8 cellular contexts compared by ENCODE assay signal in the genomic region with DNA sequence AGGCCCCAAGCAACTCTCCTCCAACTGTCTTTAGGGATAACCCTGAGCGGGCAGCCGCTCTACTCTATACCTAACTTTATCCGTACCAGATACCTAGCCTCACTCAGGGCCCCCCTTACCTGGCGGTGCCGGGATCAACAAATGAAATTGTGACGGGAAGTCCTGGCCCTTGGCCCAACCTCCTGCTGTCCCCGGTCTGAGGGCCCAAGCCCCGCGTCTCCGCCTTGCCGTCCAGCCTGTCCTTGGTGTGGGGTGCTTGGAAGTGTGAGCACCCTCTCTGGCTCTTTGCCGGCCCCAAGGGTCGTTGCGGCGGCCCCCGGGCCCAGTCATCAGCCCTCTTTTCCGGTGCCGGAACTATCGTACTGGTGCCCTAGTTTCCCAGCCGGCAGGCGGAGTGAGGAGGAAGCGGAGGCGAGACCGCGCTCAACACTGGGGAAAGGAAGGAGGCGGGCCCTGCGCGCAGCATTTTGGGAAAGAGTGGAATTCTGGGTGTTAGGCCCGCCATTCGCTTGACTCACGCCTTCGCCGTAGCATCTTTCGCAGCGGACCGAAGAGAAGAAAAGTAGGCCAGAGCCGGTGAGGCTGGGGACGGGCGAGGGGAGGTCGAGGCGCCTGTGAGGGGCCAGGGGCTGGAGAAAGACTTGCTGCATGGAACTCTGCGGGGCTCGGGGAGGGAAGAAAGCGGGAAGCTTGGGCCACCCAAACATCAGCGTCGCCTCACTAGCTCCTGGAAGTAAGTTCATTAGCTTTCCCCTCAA. TPM values are rescaled to one million over a fixed set of nuclear protein-coding genes. Genes with fewer than 3 reads are reported as not detected.
DNase-seq lines count a peak whose midpoint lies in the region; ATAC-seq and TF ChIP-seq lines count a peak whose summit lies in the region.

Gene SNRPD3 (plus strand): TSS at position 504 of the 758 bp plus-strand sequence. CDS start 1,676 bp downstream, outside the sequence.

- intact Hi-C loops in activated B cell treated with CpG ODN at 0.5 μM for 24 hours (cut with micrococcal nuclease): loop anchor here (1.0 to 5.0 kb wide), 7 partner anchors 53 to 641 kb away; partner anchors contain the start of gene CABIN1

- H3K9me3 ChIP-seq in smooth muscle cell (replicated peaks; ENCODE audit: low read depth): no peaks in the 10 kb centered on the region

- no peaks in the 10 kb centered on the region for H3K36me3 ChIP-seq in smooth muscle cell (ENCODE audit: low read depth)

- H3K9me3 Mint-ChIP-seq in activated B cell treated with CpG ODN at 0.5 μM for 24 hours: no peaks in the 10 kb centered on the region

- H3K4me1 ChIP-seq in smooth muscle cell (ENCODE audit: low read depth): peaks cover 17% of the 10 kb centered on the region

- H3K27me3 ChIP-seq in smooth muscle cell (ENCODE audit: low read depth): no peaks in the 10 kb centered on the region

- WGBS in smooth muscle cell (ENCODE audit: low lambda C conversion rate): 2% methylated on average over 46 of the region's 46 CpGs

- H3K36me3 Mint-ChIP-seq in activated B cell treated with CpG ODN at 0.5 μM for 24 hours (ENCODE audit: low read depth): peaks cover 54% of the 10 kb centered on the region

- peaks cover 83% of the 10 kb centered on the region for H3K4me1 Mint-ChIP-seq in activated B cell treated with CpG ODN at 0.5 μM for 24 hours

- peak within 1 kb of the TSS; percentile 83 for H3K27ac ChIP-seq in smooth muscle cell (ENCODE audit: low read depth)

- H3K4me2 ChIP-seq in smooth muscle cell: peak within 1 kb of the TSS; percentile 91

- no peak for TF ChIP-seq CTCF in activated B cell treated with CpG ODN at 0.5 μM for 24 hours (IDR thresholded peaks at IDR 0.05)
- peak; percentile 34 for TF ChIP-seq CTCF in cardiac fibroblast (IDR thresholded peaks at IDR 0.05; ENCODE audit: low read depth, low read length)
- no peak for TF ChIP-seq CTCF in smooth muscle cell (IDR thresholded peaks at IDR 0.05; ENCODE audit: borderline replicate concordance, insufficient read depth, poor library complexity, severe bottlenecking)

- H3K27ac Mint-ChIP-seq in activated B cell treated with CpG ODN at 0.5 μM for 24 hours: peak within 1 kb of the TSS; percentile 96

- CTCF ChIA-PET in activated B cell treated with CpG ODN at 0.5 μM for 24 hours (lab: Charles Lee): interaction anchor here (1.6 kb wide), 1 partner anchor 30 kb away, joined by 4 read pairs; no protein-coding TSS in a partner anchor

- peaks cover 84% of the 10 kb centered on the region for H3K79me2 ChIP-seq in smooth muscle cell (ENCODE audit: low read depth)

- H3F3A ChIP-seq in smooth muscle cell (ENCODE audit: low read depth): no peaks in the 10 kb centered on the region

- POLR2A ChIA-PET in activated B cell treated with CpG ODN at 0.5 μM for 24 hours (lab: Charles Lee): interaction anchor here (0.6 to 3.8 kb wide), 24 partner anchors 10 to 1928 kb away, joined by 3 to 36 read pairs (median 4); partner anchors contain the start of genes ADORA2A, CABIN1, GNAZ and HPS4

- ATAC-seq in GM18907 (IDR thresholded peaks at IDR 0.05; ENCODE audit: unreplicated experiment) (peak; percentile 62), HG03139 (IDR thresholded peaks at IDR 0.05; ENCODE audit: unreplicated experiment) (peak; percentile 46), activated B cell treated with CpG ODN at 0.5 μM for 24 hours (ENCODE audit: low read depth) (peak; percentile 39)

- no peaks in the 10 kb centered on the region for H3K27me3 Mint-ChIP-seq in activated B cell treated with CpG ODN at 0.5 μM for 24 hours

- H3K4me3 ChIP-seq in cardiac fibroblast (replicated peaks in 1 of 2; ENCODE audit: low read depth in 2 of 2, low read length in 2 of 2) (peak within 1 kb of the TSS; percentile 91 to 92), smooth muscle cell (peak within 1 kb of the TSS; percentile 85)

- H3K9ac ChIP-seq in smooth muscle cell (ENCODE audit: low read depth): peak within 1 kb of the TSS; percentile 93

- H3K4me3 Mint-ChIP-seq in activated B cell treated with CpG ODN at 0.5 μM for 24 hours: peak within 1 kb of the TSS; percentile 99

- DNase-seq in AG08395 (ENCODE audit: low spot score) (peak; percentile 90), NCI-H2227 (lab: John Stamatoyannopoulos, UW; ENCODE audit: unreplicated experiment) (peak; percentile 94), activated B cell treated with CpG ODN at 0.5 μM for 24 hours (peak; percentile 85), cardiac fibroblast (ENCODE audit: low read depth in 2 of 2) (peak; percentile 94 to 96), iPS-NIHi7 (ENCODE audit: extremely low spot score) (peak; percentile 91), smooth muscle cell (lab: John Stamatoyannopoulos, UW; ENCODE audit: unreplicated experiment) (peak; percentile 93)

- peak within 1 kb of the TSS; percentile 95 for H2AFZ ChIP-seq in smooth muscle cell (ENCODE audit: low read depth)

- H4K20me1 ChIP-seq in smooth muscle cell (ENCODE audit: low read depth): peaks cover 68% of the 10 kb centered on the region

RNA-seq across cellular contexts. Expression of gene SNRPD3, which starts in this region (rescaled TPM):
- 96.5 and 98.6 TPM in 2 replicates for total RNA-seq in activated B cell treated with CpG ODN at 0.5 μM for 24 hours
- 114 and 198 TPM in 2 replicates for total RNA-seq in smooth muscle cell
- 92.3 and 97.6 TPM in 2 replicates for polyA plus RNA-seq in smooth muscle cell

Comparison
In these comparisons a context has a peak if more than half of its experiments do, and no peak if none do; other contexts are left out.
1. Peak in every context shown above with its lines: DNase-seq, ATAC-seq, H3K4me3 ChIP-seq and H3K27ac ChIP-seq.